In genomic region chr3:195122261-195122660, GRCh38 we compare ENCODE assay signal across 3 cellular contexts.
TF ChIP-seq lines count a peak whose summit lies in the region.

No MANE protein-coding gene starts in this region.

TF ChIP-seq in HepG2, 621 proteins besides CTCF, POLR2A, EP300 and RAD21:
- TF ChIP-seq ZNF337 (CRISPR knock-in tag; IDR thresholded peaks at IDR 0.05; ENCODE audit: borderline replicate concordance, low read depth) (no peak), ZNF674 (CRISPR knock-in tag; IDR thresholded peaks at IDR 0.05; ENCODE audit: low read depth) (no peak), ZSCAN21 (CRISPR knock-in tag; IDR thresholded peaks at IDR 0.05; ENCODE audit: borderline replicate concordance) (peak; percentile 99)

TF ChIP-seq in IMR-90, 13 proteins besides CTCF, POLR2A, EP300 and RAD21:
- TF ChIP-seq USF2 (IDR thresholded peaks at IDR 0.05; ENCODE audit: low read depth, low read length) (no peak), RCOR1 (IDR thresholded peaks at IDR 0.05; ENCODE audit: insufficient replicate concordance, low read length) (no peak), ELK1 (IDR thresholded peaks at IDR 0.05; ENCODE audit: borderline replicate concordance, low read depth, low read length) (no peak), MXI1 (IDR thresholded peaks at IDR 0.05; ENCODE audit: borderline replicate concordance, low read depth, low read length) (no peak), CHD1 (IDR thresholded peaks at IDR 0.05; ENCODE audit: low read depth, low read length) (no peak)

TF ChIP-seq in neural cell, 6 proteins besides CTCF, POLR2A, EP300 and RAD21:
- TF ChIP-seq REST (IDR thresholded peaks at IDR 0.05; ENCODE audit: borderline replicate concordance): no peak
- no peak for TF ChIP-seq POLR2AphosphoS5 (IDR thresholded peaks at IDR 0.05)
- no peak for TF ChIP-seq EZH2 (IDR thresholded peaks at IDR 0.05; ENCODE audit: borderline replicate concordance, insufficient read depth, low read length, poor library complexity, severe bottlenecking)
- no peak for TF ChIP-seq MXI1 (conservative IDR thresholded peaks at IDR 0.05; ENCODE audit: poor library complexity, severe bottlenecking)
- no peak for TF ChIP-seq SMC3 (conservative IDR thresholded peaks at IDR 0.05; ENCODE audit: poor library complexity)
- no peak for TF ChIP-seq TAF1 (IDR thresholded peaks at IDR 0.05; ENCODE audit: low read depth)
